In genomic region chr11:87019582-87020271, GRCh38 we compare ENCODE assay signal across 23 cellular contexts. TPM values are rescaled to one million over a fixed set of nuclear protein-coding genes. Genes with fewer than 3 reads are reported as not detected.
DNase-seq lines count a peak whose midpoint lies in the region; ATAC-seq, FAIRE-seq and TF ChIP-seq lines count a peak whose summit lies in the region.
"Had no signal": no experiment of that assay in that cellular context is flagged by ENCODE, and none has a peak within 500 bp of the region (broad histone marks: within the 10 kb centered on the region; RNA-seq: fewer than 3 reads in every experiment).

No MANE protein-coding gene starts in this region.

- no peaks in the 10 kb centered on the region for H3K27me3 Mint-ChIP-seq in activated naive CD8-positive, alpha-beta T cell treated with anti-CD3 and anti-CD28 coated beads, Interleukin-2, amount 50 U/mL, for 24 hours

- peak overlapping the region; percentile 5; the same call in 1 of the 2 replicates for H2AFZ ChIP-seq in Loucy (ENCODE audit: low read length)
- peak overlapping the region; percentile 49 for H2AFZ ChIP-seq in endothelial cell of umbilical vein (ENCODE audit: low read depth, low read length)

- no TSS peak for BruUV-seq in endothelial cell of umbilical vein (replicated peaks; lab: Mats Ljungman, UMichigan)

- ATAC-seq in mucosa of descending colon, result peak; percentile 77
- no peak for ATAC-seq in activated naive CD8-positive, alpha-beta T cell treated with anti-CD3 and anti-CD28 coated beads, Interleukin-2, amount 50 U/mL, for 24 hours
- ATAC-seq: activated CD8-positive, alpha-beta T cell treated with anti-CD3 and anti-CD28 coated beads, Interleukin-2, amount 10 ng/mL, durations not matched to agents 7 days and 5 days; activated naive CD4-positive, alpha-beta T cell treated with anti-CD3 and anti-CD28 coated beads, Interleukin-2, amount 50 U/mL, for 72 hours; T-helper 17 cell had no signal

- 0 out of 2 replicates have a peak overlapping the region, but pooled peaks have one; percentile 4 for H3K4me2 ChIP-seq in BLaER1
- H3K4me2 ChIP-seq in Loucy (ENCODE audit: low read depth, low read length, poor library complexity, severe bottlenecking), result no peak overlapping the region
- peak overlapping the region; percentile 3 for H3K4me2 ChIP-seq in endothelial cell of umbilical vein (ENCODE audit: insufficient read depth, low read length)
- H3K4me2 ChIP-seq: KMS-11 had no signal

- H3K4me3 ChIP-seq in BLaER1 (no peak overlapping the region), Loucy (ENCODE audit: low read length, poor library complexity, severe bottlenecking) (no peak overlapping the region), endothelial cell of umbilical vein (replicated peaks in 1 of 3; ENCODE audit: insufficient read depth in 1 of 3, low read depth in 1 of 3, low read length in 3 of 3) (no peak overlapping the region), mucosa of descending colon (no peak overlapping the region)
- H3K4me3 ChIP-seq: SJCRH30 had no signal

- H3K9me3 ChIP-seq in BLaER1 (no peaks in the 10 kb centered on the region), Loucy (ENCODE audit: insufficient read depth, low read depth, low read length) (no peaks in the 10 kb centered on the region), endothelial cell of umbilical vein (replicated peaks; ENCODE audit: control insufficient read depth, insufficient read depth, low read length) (no peaks in the 10 kb centered on the region), mucosa of descending colon (no peaks in the 10 kb centered on the region)
- H3K9me3 ChIP-seq: SJCRH30 had no signal

- CTCF ChIA-PET in endothelial cell of umbilical vein (lab: Charles Lee), result interaction anchor here (1.2 to 2.5 kb wide), 2 partner anchors 14 to 24 kb away, joined by 4 to 13 read pairs; no protein-coding TSS in a partner anchor

- H3K9ac ChIP-seq in BLaER1 (no peak overlapping the region), Loucy (ENCODE audit: low read depth, low read length, poor library complexity, severe bottlenecking) (no peak overlapping the region), endothelial cell of umbilical vein (replicated peaks; ENCODE audit: extremely low read depth, insufficient read depth, low read length) (no peak overlapping the region)
- H3K9ac ChIP-seq: KMS-11 had no signal

- H3K9me1 ChIP-seq in endothelial cell of umbilical vein (replicated peaks; ENCODE audit: control insufficient read depth, extremely low read depth, insufficient read depth, low read length), result no peaks in the 10 kb centered on the region

- H3K4me3 Mint-ChIP-seq in activated naive CD8-positive, alpha-beta T cell treated with anti-CD3 and anti-CD28 coated beads, Interleukin-2, amount 50 U/mL, for 24 hours, result no peak overlapping the region
- H3K4me3 Mint-ChIP-seq: activated B cell treated with CpG ODN at 0.5 μM for 24 hours; activated CD8-positive, alpha-beta T cell treated with anti-CD3 and anti-CD28 coated beads, Interleukin-2, amount 10 ng/mL, durations not matched to agents 7 days and 5 days; CD4-positive, alpha-beta T cell; T-helper 17 cell had no signal

- H3K4me1 ChIP-seq in BLaER1 (peaks cover 5% of the 10 kb centered on the region), Loucy (ENCODE audit: insufficient read depth, low read length, poor library complexity, severe bottlenecking) (peaks cover 12% of the 10 kb centered on the region), endothelial cell of umbilical vein (ENCODE audit: control insufficient read depth, extremely low read depth, insufficient read depth, low read length) (peaks cover 12% of the 10 kb centered on the region), mucosa of descending colon (ENCODE audit: low read depth) (peaks cover 6% of the 10 kb centered on the region)

- FAIRE-seq in endothelial cell of umbilical vein (lab: Jason Lieb, UNC), result peak; percentile 54
- FAIRE-seq: frontal cortex had no signal

- dilution Hi-C loops in endothelial cell of umbilical vein (cut with MboI; ENCODE audit: extremely low pct_ligation_motif_present, low sequenced_read_pairs), result no loop called here

- H3K36me3 Mint-ChIP-seq in activated naive CD8-positive, alpha-beta T cell treated with anti-CD3 and anti-CD28 coated beads, Interleukin-2, amount 50 U/mL, for 24 hours (ENCODE audit: low read depth), result no peaks in the 10 kb centered on the region
- H3K36me3 Mint-ChIP-seq: activated naive CD4-positive, alpha-beta T cell treated with anti-CD3 and anti-CD28 coated beads, Interleukin-2, amount 50 U/mL, for 72 hours had no signal

- H3F3A ChIP-seq in Loucy (ENCODE audit: low read depth), result no peaks in the 10 kb centered on the region

- H3K4me1 Mint-ChIP-seq in activated naive CD8-positive, alpha-beta T cell treated with anti-CD3 and anti-CD28 coated beads, Interleukin-2, amount 50 U/mL, for 24 hours, result no peaks in the 10 kb centered on the region
- H3K4me1 Mint-ChIP-seq: activated B cell treated with CpG ODN at 0.5 μM for 24 hours, T-helper 17 cell had no signal

- H3K36me3 ChIP-seq in BLaER1 (no peaks in the 10 kb centered on the region), Loucy (ENCODE audit: insufficient read depth, low read length) (no peaks in the 10 kb centered on the region), endothelial cell of umbilical vein (ENCODE audit: control insufficient read depth in 2 of 2, extremely low read depth in 1 of 2, insufficient read depth in 2 of 2, low read length in 2 of 2) (no peaks in the 10 kb centered on the region), mucosa of descending colon (ENCODE audit: low read depth) (no peaks in the 10 kb centered on the region)
- H3K36me3 ChIP-seq: SJCRH30 had no signal

- H3K27ac ChIP-seq in BLaER1, result no peak overlapping the region
- H3K27ac ChIP-seq in endothelial cell of umbilical vein (ENCODE audit: insufficient read depth, low read depth, low read length), result no peak overlapping the region
- H3K27ac ChIP-seq: KMS-11, SJCRH30 had no signal

- TF ChIP-seq POLR2A in endothelial cell of umbilical vein (IDR thresholded peaks at IDR 0.05; ENCODE audit: low read depth, low read length), result no peak

- POLR2A ChIA-PET in endothelial cell of umbilical vein (lab: Charles Lee), result no interaction called here

- H3K79me2 ChIP-seq in Loucy (ENCODE audit: insufficient read depth, low read length), result no peaks in the 10 kb centered on the region
- no peaks in the 10 kb centered on the region for H3K79me2 ChIP-seq in endothelial cell of umbilical vein (ENCODE audit: control insufficient read depth, insufficient read depth, low read length)

- H3K27me3 ChIP-seq in BLaER1, result no peaks in the 10 kb centered on the region
- no peaks in the 10 kb centered on the region for H3K27me3 ChIP-seq in Loucy (ENCODE audit: insufficient read depth, low read length, poor library complexity, severe bottlenecking)
- no peaks in the 10 kb centered on the region for H3K27me3 ChIP-seq in endothelial cell of umbilical vein (ENCODE audit: control insufficient read depth in 2 of 2, insufficient read depth in 2 of 2, low read length in 2 of 2)
- H3K27me3 ChIP-seq: SJCRH30 had no signal

- TF ChIP-seq CTCF in Loucy (conservative IDR thresholded peaks at IDR 0.05; ENCODE audit: low read length), result no peak
- no peak for TF ChIP-seq CTCF in endothelial cell of umbilical vein (IDR thresholded peaks at IDR 0.05; ENCODE audit: extremely low read depth in 1 of 2, insufficient read depth in 1 of 2, low read depth in 1 of 2, low read length in 2 of 2)
- no peak for TF ChIP-seq CTCF in mucosa of descending colon (IDR thresholded peaks at IDR 0.05)

- DNase-seq in endothelial cell of umbilical vein (ENCODE audit: low read depth, low spot score) (peak; percentile 58), mucosa of descending colon (no peak), UCSD-AML1 (lab: John Stamatoyannopoulos, UW; ENCODE audit: unreplicated experiment) (no peak), DMS53 treated with DMSO at 0.1 percent for 48 hours (lab: John Stamatoyannopoulos, UW; ENCODE audit: unreplicated experiment) (no peak), GOT3 (lab: John Stamatoyannopoulos, UW) (no peak)
- DNase-seq in activated naive CD8-positive, alpha-beta T cell treated with anti-CD3 and anti-CD28 coated beads, Interleukin-2, amount 50 U/mL, for 24 hours, result no peak
- DNase-seq: activated B cell treated with CpG ODN at 0.5 μM for 24 hours; activated CD8-positive, alpha-beta T cell treated with anti-CD3 and anti-CD28 coated beads, Interleukin-2, amount 10 ng/mL, durations not matched to agents 7 days and 5 days; activated T-cell treated with anti-CD3 and anti-CD28 coated beads, Interleukin-2, amount 50 U/mL, for 48 hours; CD4-positive, alpha-beta T cell; cortex of kidney; DMS79; kidney glomerular epithelial cell; NCI-H1105 treated with DMSO at 0.1 percent for 48 hours; occipital lobe; stimulated activated CD4-positive, alpha-beta T cell treated with anti-CD3 and anti-CD28 coated beads, Interleukin-15, amount 100 ng/mL, for 24 hours; T-helper 17 cell had no signal

- H3K9me2 ChIP-seq in Loucy (replicated peaks; ENCODE audit: low read depth, low read length), result no peaks in the 10 kb centered on the region

- H3K9me3 Mint-ChIP-seq in activated naive CD8-positive, alpha-beta T cell treated with anti-CD3 and anti-CD28 coated beads, Interleukin-2, amount 50 U/mL, for 24 hours, result no peaks in the 10 kb centered on the region
- H3K9me3 Mint-ChIP-seq: activated B cell treated with CpG ODN at 0.5 μM for 24 hours; activated naive CD4-positive, alpha-beta T cell treated with anti-CD3 and anti-CD28 coated beads, Interleukin-2, amount 50 U/mL, for 72 hours; CD4-positive, alpha-beta T cell had no signal

- no peaks in the 10 kb centered on the region for H4K20me1 ChIP-seq in BLaER1
- H4K20me1 ChIP-seq in Loucy (ENCODE audit: insufficient read depth, low read length, poor library complexity, severe bottlenecking), result no peaks in the 10 kb centered on the region
- H4K20me1 ChIP-seq in endothelial cell of umbilical vein (replicated peaks; ENCODE audit: control insufficient read depth, extremely low read depth, insufficient read depth, low read length), result no peaks in the 10 kb centered on the region

- H3K27ac Mint-ChIP-seq in activated naive CD8-positive, alpha-beta T cell treated with anti-CD3 and anti-CD28 coated beads, Interleukin-2, amount 50 U/mL, for 24 hours, result no peak overlapping the region
- H3K27ac Mint-ChIP-seq: activated B cell treated with CpG ODN at 0.5 μM for 24 hours; activated CD8-positive, alpha-beta T cell treated with anti-CD3 and anti-CD28 coated beads, Interleukin-2, amount 10 ng/mL, durations not matched to agents 7 days and 5 days; CD4-positive, alpha-beta T cell; T-helper 17 cell had no signal

- intact Hi-C loops in endothelial cell of umbilical vein (cut with micrococcal nuclease) (loop anchor here (2.0 kb wide), 1 partner anchor 17 kb away; the partner anchor contains the start of gene TMEM135), mucosa of descending colon (cut with DNase I, micrococcal nuclease) (no loop called here)

RNA-seq across cellular contexts. Expression of gene TMEM135, which starts 18.0 kb away (rescaled TPM):
- total RNA-seq in endothelial cell of umbilical vein (33.2 and 36.8 TPM in 2 replicates), mucosa of descending colon (10 to 100 TPM; 32.8 to 37.6 (median 37.0) TPM)
- polyA plus RNA-seq in endothelial cell of umbilical vein, result 12.3 and 17.9 TPM in 2 replicates
- 6.3 and 6.7 TPM in 2 replicates for polyA plus RNA-seq in endothelial cell of umbilical vein (2011; cell fraction: cytosol; rRNA removed)
- polyA plus RNA-seq in endothelial cell of umbilical vein (2011; cell fraction: nucleus; rRNA removed), result 13.5 and 15.9 TPM in 2 replicates
- 14.2 and 17.6 TPM in 2 replicates for polyA plus RNA-seq in endothelial cell of umbilical vein (2012)
- polyA minus RNA-seq in endothelial cell of umbilical vein, result 41.4 and 48.1 TPM in 2 replicates
- 10.9 TPM for polyA minus RNA-seq in endothelial cell of umbilical vein (2011; cell fraction: cytosol; rRNA and poly(A)+ RNA removed)
- polyA minus RNA-seq in endothelial cell of umbilical vein (2011; cell fraction: nucleus; rRNA and poly(A)+ RNA removed), result 56.2 and 65.8 TPM in 2 replicates
